ENCODE assay signal across 11 cellular contexts in genomic region chr13:24267801-24268200, GRCh38. TPM values are rescaled to one million over a fixed set of nuclear protein-coding genes. Genes with fewer than 3 reads are reported as not detected.
DNase-seq lines count a peak whose midpoint lies in the region; ATAC-seq and TF ChIP-seq lines count a peak whose summit lies in the region.
"Had no signal": no experiment of that assay in that cellular context is flagged by ENCODE, and none has a peak within 500 bp of the region (broad histone marks: within the 10 kb centered on the region; RNA-seq: fewer than 3 reads in every experiment).

No MANE protein-coding gene starts in this region.

- H3K27ac Mint-ChIP-seq in natural killer cell: peak overlapping the region; percentile 95 to 98

- peaks cover 8% of the 10 kb centered on the region for H3K36me3 Mint-ChIP-seq in natural killer cell

- H3K4me3 Mint-ChIP-seq in natural killer cell: peak overlapping the region; percentile 91

- H3K9me3 ChIP-seq in uterus: no peaks in the 10 kb centered on the region

- H3K4me1 ChIP-seq in uterus: peaks cover 0 to 8% of the 10 kb centered on the region in 2 donors

- H3K27me3 ChIP-seq in uterus: no peaks in the 10 kb centered on the region

- intact Hi-C loops in natural killer cell (cut with micrococcal nuclease): loop anchor here (1.0 kb wide), 1 partner anchor 14 kb away; no protein-coding TSS in a partner anchor
- intact Hi-C loops in uterus (cut with DNase I; ENCODE audit: low total_unique reads): no loop called here

- ATAC-seq in natural killer cell (no peak), GM21528 (IDR thresholded peaks at IDR 0.05; ENCODE audit: low FRiP score, unreplicated experiment) (no peak)

- no peaks in the 10 kb centered on the region for H3K36me3 ChIP-seq in uterus

- no peak for TF ChIP-seq POLR2A in uterus (IDR thresholded peaks at IDR 0.05)

- DNase-seq in stimulated activated CD4-positive, alpha-beta T cell treated with anti-CD3 and anti-CD28 coated beads, Interleukin-1b, Interleukin-23, amount 100 ng/mL, for 48 hours: peak; percentile 40
- DNase-seq in stimulated activated CD4-positive, alpha-beta T cell treated with anti-CD3 and anti-CD28 coated beads, Interleukin-4, amount 100 ng/mL, for 1 hour: no peak
- DNase-seq in caudate nucleus (lab: John Stamatoyannopoulos, UW) (no peak), natural killer cell (no peak), uterus (no peak), ecto neural progenitor cell (ENCODE audit: low spot score) (no peak), AML-193 (lab: John Stamatoyannopoulos, UW) (no peak)
- DNase-seq: Calu3, kidney glomerular epithelial cell, NCI-H2029 treated with DMSO at 0.1 percent for 48 hours had no signal

- TF ChIP-seq CTCF in natural killer cell (IDR thresholded peaks at IDR 0.05): no peak
- TF ChIP-seq CTCF in uterus (IDR thresholded peaks at IDR 0.05): no peak

- H3K4me3 ChIP-seq in uterus: no peak overlapping the region

- H3K27ac ChIP-seq in caudate nucleus (ENCODE audit: low read depth, low read length) (peak overlapping the region; percentile 74), uterus (peak overlapping the region; percentile 69 to 78)

- H3K27me3 Mint-ChIP-seq in natural killer cell (ENCODE audit: low read depth in 2 of 2): peaks cover 3 to 8% of the 10 kb centered on the region in 2 donors

- peaks cover 89 to 90% of the 10 kb centered on the region in 2 donors for H3K4me1 Mint-ChIP-seq in natural killer cell

- H3K9me3 Mint-ChIP-seq in natural killer cell: peaks cover 2 to 3% of the 10 kb centered on the region in 2 donors

RNA-seq across cellular contexts. Expression of gene C1QTNF9, which starts 41.6 kb away (rescaled TPM):
- total RNA-seq in natural killer cell (under 1 TPM in 1 of 3 donors, not detected in 2; 0.25 TPM), uterus (under 1 TPM in 2 of 4 donors, not detected in 2; 0.28 to 0.70 TPM)
- total RNA-seq: Calu3 had no signal
